15 cellular contexts compared by ENCODE assay signal in genomic region chr6:48764261-48764660, GRCh38.
A peak's percentile ranks its signal among the peaks of the same experiment; 100 is the strongest.
DNase-seq lines count a peak whose midpoint lies in the region; ATAC-seq and TF ChIP-seq lines count a peak whose summit lies in the region.
"Had no signal": no experiment of that assay in that cellular context is flagged by ENCODE, and none has a peak within 500 bp of the region (broad histone marks: within the 10 kb centered on the region; RNA-seq: fewer than 3 reads in every experiment).

No MANE protein-coding gene starts in this region.

- H3K36me3 ChIP-seq in GM23338 (ENCODE audit: insufficient read depth), result no peaks in the 10 kb centered on the region
- H3K36me3 ChIP-seq in neural progenitor cell, result no peaks in the 10 kb centered on the region
- H3K36me3 ChIP-seq: MG63 had no signal

- H3K4me3 ChIP-seq in GM23338, result no peak overlapping the region
- H3K4me3 ChIP-seq in fibroblast of villous mesenchyme (ENCODE audit: low read depth, low read length), result no peak overlapping the region
- no peak overlapping the region for H3K4me3 ChIP-seq in neural progenitor cell
- H3K4me3 ChIP-seq: MG63 had no signal

- no peak overlapping the region for H3K4me3 Mint-ChIP-seq in GM23338
- no peak overlapping the region for H3K4me3 Mint-ChIP-seq in neural progenitor cell

- no peaks in the 10 kb centered on the region for H3K27me3 Mint-ChIP-seq in GM23338 (ENCODE audit: insufficient read depth, low read depth, poor library complexity)
- no peaks in the 10 kb centered on the region for H3K27me3 Mint-ChIP-seq in neural progenitor cell (ENCODE audit: insufficient read depth, low read depth)

- no peaks in the 10 kb centered on the region for H3F3A ChIP-seq in GM23338 (replicated peaks; ENCODE audit: low read depth)
- no peaks in the 10 kb centered on the region for H3F3A ChIP-seq in neural progenitor cell (ENCODE audit: low read depth)

- H3K36me3 Mint-ChIP-seq in GM23338 (ENCODE audit: low read depth) (no peaks in the 10 kb centered on the region; the same call in 2 of the 3 replicates), neural progenitor cell (no peaks in the 10 kb centered on the region)

- no peak overlapping the region for H3K27ac ChIP-seq in GM23338 (ENCODE audit: low read depth)
- no peak overlapping the region for H3K27ac ChIP-seq in neural progenitor cell
- H3K27ac ChIP-seq: C4-2B had no signal

- no peaks in the 10 kb centered on the region for H4K20me1 ChIP-seq in GM23338 (replicated peaks; ENCODE audit: insufficient read depth)
- no peaks in the 10 kb centered on the region for H4K20me1 ChIP-seq in neural progenitor cell (ENCODE audit: low read depth)

- no peaks in the 10 kb centered on the region for H3K9me3 ChIP-seq in neural progenitor cell (ENCODE audit: low read depth)
- H3K9me3 ChIP-seq: MG63 had no signal

- H3K9me3 Mint-ChIP-seq in GM23338 (peaks cover 2% of the 10 kb centered on the region; the same call in 1 of the 3 replicates), neural progenitor cell (no peaks in the 10 kb centered on the region)

- H3K4me1 Mint-ChIP-seq in GM23338, result peaks cover 17% of the 10 kb centered on the region
- H3K4me1 Mint-ChIP-seq in neural progenitor cell, result peaks cover 8% of the 10 kb centered on the region

- DNase-seq in GM23338 (ENCODE audit: low spot score) (no peak), fibroblast of villous mesenchyme (ENCODE audit: low read depth) (peak; percentile 51), neural progenitor cell (ENCODE audit: low spot score) (no peak), NCI-H128 (lab: John Stamatoyannopoulos, UW; ENCODE audit: unreplicated experiment) (no peak), HT-29 (ENCODE audit: low spot score) (no peak)
- DNase-seq: DND-41, GDM1, MG63, NCI-H1092 treated with DMSO at 0.1 percent for 48 hours, NCI-H1694, NCI-H510A treated with DMSO at 0.1 percent for 48 hours, NCI-H82 had no signal

- no peaks in the 10 kb centered on the region for H3K9me2 ChIP-seq in GM23338 (ENCODE audit: insufficient read depth)

- TF ChIP-seq CTCF in GM23338 (conservative IDR thresholded peaks at IDR 0.05; ENCODE audit: low read depth in 2 of 2) (no peak), fibroblast of villous mesenchyme (IDR thresholded peaks at IDR 0.05; ENCODE audit: insufficient read depth, low read depth, low read length) (no peak), neural progenitor cell (IDR thresholded peaks at IDR 0.05) (no peak)

- no peaks in the 10 kb centered on the region for H3K79me2 ChIP-seq in GM23338 (replicated peaks; ENCODE audit: insufficient read depth)
- no peaks in the 10 kb centered on the region for H3K79me2 ChIP-seq in neural progenitor cell (ENCODE audit: low read depth)

- ATAC-seq in GM23338, result no peak
- ATAC-seq in SK-N-SH treated with all-trans-retinoic acid at 6 μM for 48 hours, result no peak; the same call in 2 of the 3 replicates
- no peak for ATAC-seq in GM19395 (IDR thresholded peaks at IDR 0.05; ENCODE audit: unreplicated experiment)

- no peak overlapping the region for H3K27ac Mint-ChIP-seq in GM23338
- no peak overlapping the region for H3K27ac Mint-ChIP-seq in neural progenitor cell

- no peak overlapping the region for H3K9ac ChIP-seq in neural progenitor cell

- H3K4me1 ChIP-seq in GM23338 (ENCODE audit: insufficient read depth) (peaks cover 10% of the 10 kb centered on the region), neural progenitor cell (peaks cover 6% of the 10 kb centered on the region)

- H3K4me2 ChIP-seq in GM23338, result peak overlapping the region; percentile 0; the same call in 1 of the 2 replicates
- H3K4me2 ChIP-seq in neural progenitor cell, result no peak overlapping the region

- no peaks in the 10 kb centered on the region for H3K27me3 ChIP-seq in GM23338 (ENCODE audit: insufficient read depth)
- no peaks in the 10 kb centered on the region for H3K27me3 ChIP-seq in neural progenitor cell
- H3K27me3 ChIP-seq: MG63 had no signal

- H2AFZ ChIP-seq in GM23338 (no peak overlapping the region), neural progenitor cell (replicated peaks) (peak overlapping the region; percentile 46)

TF ChIP-seq in GM23338, 12 proteins besides CTCF, POLR2A, EP300 and RAD21 (continues in another document):
- TF ChIP-seq CREB1 (CRISPR knock-in tag; IDR thresholded peaks at IDR 0.05; ENCODE audit: low read depth) (no peak), JUNB (IDR thresholded peaks at IDR 0.05; ENCODE audit: unreplicated experiment) (no peak), EZH2phosphoT487 (IDR thresholded peaks at IDR 0.05; ENCODE audit: unreplicated experiment) (no peak), ETS1 (IDR thresholded peaks at IDR 0.05) (no peak), REST (IDR thresholded peaks at IDR 0.05; ENCODE audit: unreplicated experiment) (no peak), STAT1 (IDR thresholded peaks at IDR 0.05; ENCODE audit: unreplicated experiment) (no peak)

TF ChIP-seq in SK-N-SH treated with all-trans-retinoic acid at 6 μM for 48 hours, 23 proteins besides CTCF, POLR2A, EP300 and RAD21:
- no peak for TF ChIP-seq ZNF8 (CRISPR knock-in tag; IDR thresholded peaks at IDR 0.05)
- TF ChIP-seq ZC3H10 (CRISPR knock-in tag; IDR thresholded peaks at IDR 0.05), result no peak
- TF ChIP-seq TCF4 (CRISPR knock-in tag; IDR thresholded peaks at IDR 0.05; ENCODE audit: borderline replicate concordance), result peak; percentile 76; the same call in 1 of the 2 replicates
- no peak for TF ChIP-seq POU6F1 (CRISPR knock-in tag; IDR thresholded peaks at IDR 0.05; ENCODE audit: borderline replicate concordance, low read depth)
- TF ChIP-seq ISL1 (CRISPR knock-in tag; IDR thresholded peaks at IDR 0.05), result 0 out of 2 replicates have a peak, but pooled peaks have one; percentile 21
- no peak for TF ChIP-seq ZNF565 (CRISPR knock-in tag; conservative IDR thresholded peaks at IDR 0.05; ENCODE audit: low read depth)
- TF ChIP-seq TOX (CRISPR knock-in tag; IDR thresholded peaks at IDR 0.05; ENCODE audit: borderline replicate concordance), result no peak
- no peak for TF ChIP-seq ZNF70 (CRISPR knock-in tag; IDR thresholded peaks at IDR 0.05)
TF ChIP-seq in SK-N-SH treated with all-trans-retinoic acid at 6 μM for 48 hours: peak in this region for 2.
